9 cellular contexts compared by ENCODE assay signal in genomic region chr17:68498479-68499326, GRCh38. TPM values are rescaled to one million over a fixed set of nuclear protein-coding genes. Genes with fewer than 3 reads are reported as not detected.
DNase-seq lines count a peak whose midpoint lies in the region; ATAC-seq, FAIRE-seq and TF ChIP-seq lines count a peak whose summit lies in the region.
"Had no signal": no experiment of that assay in that cellular context is flagged by ENCODE, and none has a peak within 500 bp of the region (broad histone marks: within the 10 kb centered on the region; RNA-seq: fewer than 3 reads in every experiment).

No MANE protein-coding gene starts in this region.

- peaks cover 14 to 20% (median 17%) of the 10 kb centered on the region in 4 donors for H3K4me1 Mint-ChIP-seq in CD4-positive, CD25-positive, alpha-beta regulatory T cell

- peak overlapping the region; percentile 78 for H3K4me2 ChIP-seq in MM.1S (ENCODE audit: low read depth, low read length)

- peak overlapping the region; percentile 52 for H3K9ac ChIP-seq in MM.1S (ENCODE audit: low read length)

- H2AFZ ChIP-seq in MM.1S (ENCODE audit: low read length) = peak overlapping the region; percentile 77

- no peaks in the 10 kb centered on the region for H3K36me3 ChIP-seq in CD4-positive, CD25-positive, alpha-beta regulatory T cell (ENCODE audit: control insufficient read depth, insufficient read depth, low read length)
- H3K36me3 ChIP-seq in MM.1S (replicated peaks; ENCODE audit: insufficient read depth, low read length) = no peaks in the 10 kb centered on the region

- intact Hi-C loops in Right ventricle myocardium superior (cut with DNase I) = no loop called here

- H4K20me1 ChIP-seq in MM.1S (ENCODE audit: insufficient read depth, low read length) = no peaks in the 10 kb centered on the region

- peaks cover 0 to 3% (median 0%) of the 10 kb centered on the region in 7 donors for H3K9me3 Mint-ChIP-seq in CD4-positive, CD25-positive, alpha-beta regulatory T cell

- peak in 1 of 3 donors; percentile 22 for DNase-seq in CD4-positive, CD25-positive, alpha-beta regulatory T cell
- DNase-seq in MM.1S (no peak), Right ventricle myocardium superior (peak; percentile 56), LoVo (ENCODE audit: low spot score) (no peak), GM19239 (ENCODE audit: insufficient read length, low spot score) (no peak), activated gamma-delta T cell treated with Interleukin-2 at 50 U/mL for 16 hours (no peak)
- no peak for DNase-seq in stimulated activated CD4-positive, alpha-beta T cell treated with anti-CD3 and anti-CD28 coated beads, Interleukin-1b, Interleukin-23, amount 100 ng/mL, for 48 hours

- H3K27me3 Mint-ChIP-seq in CD4-positive, CD25-positive, alpha-beta regulatory T cell = peaks cover 18% of the 10 kb centered on the region

- H3K27ac ChIP-seq in CD4-positive, CD25-positive, alpha-beta regulatory T cell (ENCODE audit: insufficient read depth, low read length, poor library complexity, severe bottlenecking) = no peak overlapping the region
- H3K27ac ChIP-seq in MM.1S (ENCODE audit: low read length) = peak overlapping the region; percentile 79

- H3K27ac Mint-ChIP-seq in CD4-positive, CD25-positive, alpha-beta regulatory T cell = peak overlapping the region in 2 of 3 donors; percentile 79 to 83

- H3K79me2 ChIP-seq in MM.1S (ENCODE audit: low read length) = no peaks in the 10 kb centered on the region

- H3F3A ChIP-seq in MM.1S (ENCODE audit: insufficient read depth, low read length) = peaks cover 22% of the 10 kb centered on the region

- peaks cover 15% of the 10 kb centered on the region for H3K4me1 ChIP-seq in CD4-positive, CD25-positive, alpha-beta regulatory T cell (ENCODE audit: control insufficient read depth, insufficient read depth, low read length, poor library complexity, severe bottlenecking)
- peaks cover 18% of the 10 kb centered on the region for H3K4me1 ChIP-seq in MM.1S (ENCODE audit: low read length)

- peak overlapping the region; percentile 48 to 75 (median 62) for H3K4me3 Mint-ChIP-seq in CD4-positive, CD25-positive, alpha-beta regulatory T cell

- no peak for TF ChIP-seq CTCF in MM.1S (IDR thresholded peaks at IDR 0.05; ENCODE audit: low read length)

- ATAC-seq in CD4-positive, CD25-positive, alpha-beta regulatory T cell (ENCODE audit: low read depth in 2 of 2) = no peak
- ATAC-seq in GM21528 (IDR thresholded peaks at IDR 0.05; ENCODE audit: low FRiP score, unreplicated experiment) (peak; percentile 40), Right ventricle myocardium superior (ENCODE audit: poor library complexity) (peak; percentile 92)

- no peaks in the 10 kb centered on the region for H3K9me2 ChIP-seq in MM.1S (replicated peaks; ENCODE audit: insufficient read depth, low read length)

- no peaks in the 10 kb centered on the region for H3K27me3 ChIP-seq in CD4-positive, CD25-positive, alpha-beta regulatory T cell (ENCODE audit: control insufficient read depth, insufficient read depth, low read length)
- H3K27me3 ChIP-seq in MM.1S (replicated peaks; ENCODE audit: insufficient read depth, low read length) = no peaks in the 10 kb centered on the region

- H3K9me3 ChIP-seq in CD4-positive, CD25-positive, alpha-beta regulatory T cell (ENCODE audit: control insufficient read depth in 2 of 2, low read length in 2 of 2) = no peaks in the 10 kb centered on the region
- no peaks in the 10 kb centered on the region for H3K9me3 ChIP-seq in MM.1S (replicated peaks; ENCODE audit: insufficient read depth, low read length)

- H3K36me3 Mint-ChIP-seq in CD4-positive, CD25-positive, alpha-beta regulatory T cell = no peaks in the 10 kb centered on the region

- FAIRE-seq in GM19239 (lab: Jason Lieb, UNC) = no peak
- FAIRE-seq: G401.6 had no signal

- H3K4me3 ChIP-seq in CD4-positive, CD25-positive, alpha-beta regulatory T cell (ENCODE audit: low read depth, low read length) = peak overlapping the region; percentile 80
- H3K4me3 ChIP-seq in MM.1S (ENCODE audit: low read length) = peak overlapping the region; percentile 49

RNA-seq across cellular contexts. Expression of gene PRKAR1A, which starts 13.5 kb away (rescaled TPM):
- total RNA-seq in CD4-positive, CD25-positive, alpha-beta regulatory T cell = 135 TPM
- 100 to 1,000 TPM; 169 to 220 (median 194) TPM for polyA plus RNA-seq in CD4-positive, CD25-positive, alpha-beta regulatory T cell
- 607 TPM for total RNA-seq in Right ventricle myocardium superior

RNA-seq across cellular contexts. Expression of gene WIPI1, which starts 41.4 kb away (rescaled TPM):
- total RNA-seq in CD4-positive, CD25-positive, alpha-beta regulatory T cell = 5.1 TPM
- 1 to 10 TPM; 2.5 to 5.9 (median 5.2) TPM for polyA plus RNA-seq in CD4-positive, CD25-positive, alpha-beta regulatory T cell
- 63.7 TPM for total RNA-seq in Right ventricle myocardium superior

Comparison
In these comparisons a context has a peak if more than half of its experiments do, and no peak if none do; other contexts are left out.
1. ATAC-seq: peak in GM21528 (single experiment) and Right ventricle myocardium superior (single experiment); none in CD4-positive, CD25-positive, alpha-beta regulatory T cell (0 of 2).
2. RNA of gene WIPI1, which starts 41.4 kb away (total RNA-seq): 63.7 TPM in Right ventricle myocardium superior (single experiment); 5.1 TPM in CD4-positive, CD25-positive, alpha-beta regulatory T cell (single experiment); every median in the first group is over 10 times any median in the second.